ENCODE assay signal across 1 cellular context in genomic region chr11:12540913-12541587, GRCh38.
TF ChIP-seq lines count a peak whose summit lies in the region.

No MANE protein-coding gene starts in this region.

TF ChIP-seq in SK-N-SH, 30 proteins besides CTCF, POLR2A, EP300 and RAD21 (continued from another document):
- 0 out of 2 replicates have a peak, but pooled peaks have one; percentile 31 for TF ChIP-seq REST (IDR thresholded peaks at IDR 0.05; ENCODE audit: low read depth, low read length)
- no peak for TF ChIP-seq GABPA (IDR thresholded peaks at IDR 0.05; ENCODE audit: low read depth)
- peak; percentile 37; the same call in 1 of the 2 replicates for TF ChIP-seq PBX3 (IDR thresholded peaks at IDR 0.05)
- no peak for TF ChIP-seq FOXJ3 (CRISPR knock-in tag; IDR thresholded peaks at IDR 0.05)
- TF ChIP-seq ELF1 (IDR thresholded peaks at IDR 0.05) = no peak
- no peak for TF ChIP-seq SIN3A (IDR thresholded peaks at IDR 0.05; ENCODE audit: borderline replicate concordance, low read depth, low read length)
- TF ChIP-seq TCF12 (IDR thresholded peaks at IDR 0.05) = peak; percentile 85
- no peak for TF ChIP-seq YY1 (IDR thresholded peaks at IDR 0.05; ENCODE audit: low read depth)
- TF ChIP-seq CHD2 (IDR thresholded peaks at IDR 0.05; ENCODE audit: low read length, partially characterized antibody) = no peak
- TF ChIP-seq JUND (IDR thresholded peaks at IDR 0.05) = peak; percentile 44; the same call in 1 of the 2 replicates
- TF ChIP-seq GATA2 (CRISPR knock-in tag; IDR thresholded peaks at IDR 0.05) = no peak
- TF ChIP-seq MEF2A (IDR thresholded peaks at IDR 0.05; ENCODE audit: borderline replicate concordance, low read depth) = no peak
- TF ChIP-seq MXI1 (IDR thresholded peaks at IDR 0.05; ENCODE audit: low read depth, low read length) = no peak
- TF ChIP-seq FOSL2 (IDR thresholded peaks at IDR 0.05; ENCODE audit: borderline replicate concordance, low read depth) = peak; percentile 53; the same call in 1 of the 2 replicates
- peak; percentile 88 for TF ChIP-seq NFIC (IDR thresholded peaks at IDR 0.05; ENCODE audit: borderline replicate concordance)
